ENCODE assay signal across 8 cellular contexts in the genomic region with DNA sequence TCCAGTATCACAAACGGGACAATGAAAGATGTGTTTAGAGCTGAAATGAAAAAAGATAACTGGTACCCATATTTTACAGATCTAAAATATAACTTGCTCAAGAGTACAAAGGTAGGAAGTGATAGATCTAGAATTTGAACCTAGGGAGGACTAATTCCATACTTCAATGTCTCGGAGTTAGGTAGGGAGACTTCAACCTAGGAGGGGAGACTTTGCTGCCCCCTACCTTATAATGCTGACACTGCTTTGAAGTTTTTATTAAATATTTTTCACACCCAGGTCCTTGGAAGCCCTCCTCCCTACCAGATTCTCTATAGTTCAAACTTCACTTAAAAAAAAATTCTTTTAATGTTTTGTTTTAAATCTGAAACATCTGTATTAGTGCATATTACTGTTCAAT. TPM values are rescaled to one million over a fixed set of nuclear protein-coding genes. Genes with fewer than 3 reads are reported as not detected.
DNase-seq lines count a peak whose midpoint lies in the region; ATAC-seq, FAIRE-seq and TF ChIP-seq lines count a peak whose summit lies in the region.

No MANE protein-coding gene starts in this region.

- H3K27me3 ChIP-seq in bronchial epithelial cell (ENCODE audit: control insufficient read depth, insufficient read depth, low read length), result no peaks in the 10 kb centered on the region

- H3K9me3 Mint-ChIP-seq in activated CD4-positive, alpha-beta memory T cell treated with anti-CD3 and anti-CD28 coated beads, Interleukin-2, amount 10 ng/mL, durations not matched to agents 7 days and 5 days, result peaks cover 2% of the 10 kb centered on the region

- POLR2A ChIA-PET in activated CD4-positive, alpha-beta memory T cell treated with anti-CD3 and anti-CD28 coated beads, Interleukin-2, amount 10 ng/mL, durations not matched to agents 7 days and 5 days (lab: Charles Lee), result no interaction called here

- peaks cover 14% of the 10 kb centered on the region for H3K4me1 Mint-ChIP-seq in activated CD4-positive, alpha-beta memory T cell treated with anti-CD3 and anti-CD28 coated beads, Interleukin-2, amount 10 ng/mL, durations not matched to agents 7 days and 5 days

- H3K4me3 ChIP-seq in bronchial epithelial cell (ENCODE audit: low read depth, low read length), result no peak overlapping the region

- CTCF ChIA-PET in activated CD4-positive, alpha-beta memory T cell treated with anti-CD3 and anti-CD28 coated beads, Interleukin-2, amount 10 ng/mL, durations not matched to agents 7 days and 5 days (lab: Charles Lee), result interaction anchor here (0.9 kb wide), 1 partner anchor 204 kb away, joined by 3 read pairs; no protein-coding TSS in a partner anchor

- no peak for FAIRE-seq in bronchial epithelial cell (lab: Jason Lieb, UNC)

- no peaks in the 10 kb centered on the region for H3K36me3 ChIP-seq in bronchial epithelial cell (ENCODE audit: control insufficient read depth, insufficient read depth, low read length)

- H3K27ac Mint-ChIP-seq in activated CD4-positive, alpha-beta memory T cell treated with anti-CD3 and anti-CD28 coated beads, Interleukin-2, amount 10 ng/mL, durations not matched to agents 7 days and 5 days, result no peak overlapping the region

- no peak for ATAC-seq in stimulated activated naive CD8-positive, alpha-beta T cell treated with anti-CD3 and anti-CD28 coated beads, Interleukin-15, Interleukin-2, amounts not matched to agents 100 U/mL and 50 U/mL, for 24 hours
- no peak for ATAC-seq in GM21737 (IDR thresholded peaks at IDR 0.05; ENCODE audit: unreplicated experiment)

- peak; percentile 17 for DNase-seq in Daoy (ENCODE audit: low read depth)
- DNase-seq in Kasumi-1 (lab: John Stamatoyannopoulos, UW), result peak; percentile 50 to 72
- DNase-seq in bronchial epithelial cell (ENCODE audit: low read depth), result peak; percentile 22
- peak; percentile 35 for DNase-seq in myocyte (ENCODE audit: low read depth)
- DNase-seq in stimulated activated naive CD8-positive, alpha-beta T cell treated with anti-CD3 and anti-CD28 coated beads, Interleukin-15, Interleukin-2, amounts not matched to agents 100 U/mL and 50 U/mL, for 24 hours, result no peak
- DNase-seq in activated CD4-positive, alpha-beta memory T cell treated with anti-CD3 and anti-CD28 coated beads, Interleukin-2, amount 10 ng/mL, durations not matched to agents 7 days and 5 days, result no peak
- no peak for DNase-seq in activated gamma-delta T cell (lab: John Stamatoyannopoulos, UW)

- H3K4me3 Mint-ChIP-seq in activated CD4-positive, alpha-beta memory T cell treated with anti-CD3 and anti-CD28 coated beads, Interleukin-2, amount 10 ng/mL, durations not matched to agents 7 days and 5 days, result no peak overlapping the region

- TF ChIP-seq CTCF in bronchial epithelial cell (IDR thresholded peaks at IDR 0.05; ENCODE audit: insufficient read depth, low read length, severe bottlenecking), result peak; percentile 7

- peaks cover 8% of the 10 kb centered on the region for H3K36me3 Mint-ChIP-seq in activated CD4-positive, alpha-beta memory T cell treated with anti-CD3 and anti-CD28 coated beads, Interleukin-2, amount 10 ng/mL, durations not matched to agents 7 days and 5 days (ENCODE audit: low read depth)

- H3K27me3 Mint-ChIP-seq in activated CD4-positive, alpha-beta memory T cell treated with anti-CD3 and anti-CD28 coated beads, Interleukin-2, amount 10 ng/mL, durations not matched to agents 7 days and 5 days, result no peaks in the 10 kb centered on the region

RNA-seq across cellular contexts. Expression of gene MICU1, which starts 58.0 kb away (rescaled TPM):
- total RNA-seq in Daoy (2014; rRNA removed; shearing (Covaris generic)), result 25.7 and 26.7 TPM in 2 replicates
- 20.8 and 21.1 TPM in 2 replicates for total RNA-seq in bronchial epithelial cell
- total RNA-seq in myocyte, result 129 and 192 TPM in 2 replicates
- 102 TPM for polyA plus RNA-seq in myocyte (2012)
- total RNA-seq in activated CD4-positive, alpha-beta memory T cell treated with anti-CD3 and anti-CD28 coated beads, Interleukin-2, amount 10 ng/mL, durations not matched to agents 7 days and 5 days, result 10 to 100 TPM; 29.6 to 36.1 TPM

Comparison
In these comparisons a context has a peak if more than half of its experiments do, and no peak if none do; other contexts are left out.
1. DNase-seq: peak in Daoy (single experiment), Kasumi-1 (2 of 2), bronchial epithelial cell (single experiment) and myocyte (single experiment); none in stimulated activated naive CD8-positive, alpha-beta T cell treated with anti-CD3 and anti-CD28 coated beads, Interleukin-15, Interleukin-2, amounts not matched to agents 100 U/mL and 50 U/mL, for 24 hours (single experiment), activated CD4-positive, alpha-beta memory T cell treated with anti-CD3 and anti-CD28 coated beads, Interleukin-2, amount 10 ng/mL, durations not matched to agents 7 days and 5 days (single experiment) and activated gamma-delta T cell (single experiment).